15 cellular contexts compared by ENCODE assay signal in genomic region chr19:49524812-49525455, GRCh38.
"Had no signal": no experiment of that assay in that cellular context is flagged by ENCODE, and none has a peak within 500 bp of the region (broad histone marks: within the 10 kb centered on the region; RNA-seq: fewer than 3 reads in every experiment).

No MANE protein-coding gene starts in this region.

- H3K9me3 Mint-ChIP-seq: activated naive CD4-positive, alpha-beta T cell treated with anti-CD3 and anti-CD28 coated beads, Interleukin-2, amount 50 U/mL, for 24 hours; endodermal cell; mesothelial cell of epicardium had no signal

- H3K4me3 ChIP-seq: body of pancreas, smooth muscle cell, suprapubic skin had no signal

- H3K4me3 Mint-ChIP-seq: activated naive CD4-positive, alpha-beta T cell treated with anti-CD3 and anti-CD28 coated beads, Interleukin-2, amount 50 U/mL, for 24 hours; endodermal cell; mesothelial cell of epicardium had no signal

- ATAC-seq: body of pancreas, right cardiac atrium had no signal

- H3K4me1 Mint-ChIP-seq: endodermal cell had no signal

- H3K4me2 ChIP-seq: smooth muscle cell had no signal

- H3K27ac ChIP-seq: body of pancreas, suprapubic skin had no signal

- DNase-seq: activated CD4-positive, alpha-beta T cell treated with anti-CD3 and anti-CD28 coated beads, Interleukin-2, amount 50 U/mL, for 4 hours; activated CD4-positive, CD25-positive, alpha-beta regulatory T cell; activated T-cell treated with anti-CD3 and anti-CD28 coated beads, Interleukin-2, amount 50 U/mL, for 1 hour; amniotic stem cell; body of pancreas; cerebellar nuclear complex; endodermal cell; hippocampal formation; stimulated activated naive CD4-positive, alpha-beta T cell; T-helper 1 cell had no signal

- H3K27me3 ChIP-seq: body of pancreas, suprapubic skin had no signal

- H3K27me3 Mint-ChIP-seq: activated naive CD4-positive, alpha-beta T cell treated with anti-CD3 and anti-CD28 coated beads, Interleukin-2, amount 50 U/mL, for 24 hours had no signal

- H3K27ac Mint-ChIP-seq: endodermal cell, mesothelial cell of epicardium had no signal

- H3K9me3 ChIP-seq: body of pancreas, suprapubic skin had no signal
